In genomic region chr15:38213392-38213791, GRCh38 we compare ENCODE assay signal across 1 cellular context.
TF ChIP-seq lines count a peak whose summit lies in the region.

No MANE protein-coding gene starts in this region.

TF ChIP-seq in A549, 52 proteins besides CTCF, POLR2A, EP300 and RAD21 (continued from another document):
- TF ChIP-seq, protein P1, sequence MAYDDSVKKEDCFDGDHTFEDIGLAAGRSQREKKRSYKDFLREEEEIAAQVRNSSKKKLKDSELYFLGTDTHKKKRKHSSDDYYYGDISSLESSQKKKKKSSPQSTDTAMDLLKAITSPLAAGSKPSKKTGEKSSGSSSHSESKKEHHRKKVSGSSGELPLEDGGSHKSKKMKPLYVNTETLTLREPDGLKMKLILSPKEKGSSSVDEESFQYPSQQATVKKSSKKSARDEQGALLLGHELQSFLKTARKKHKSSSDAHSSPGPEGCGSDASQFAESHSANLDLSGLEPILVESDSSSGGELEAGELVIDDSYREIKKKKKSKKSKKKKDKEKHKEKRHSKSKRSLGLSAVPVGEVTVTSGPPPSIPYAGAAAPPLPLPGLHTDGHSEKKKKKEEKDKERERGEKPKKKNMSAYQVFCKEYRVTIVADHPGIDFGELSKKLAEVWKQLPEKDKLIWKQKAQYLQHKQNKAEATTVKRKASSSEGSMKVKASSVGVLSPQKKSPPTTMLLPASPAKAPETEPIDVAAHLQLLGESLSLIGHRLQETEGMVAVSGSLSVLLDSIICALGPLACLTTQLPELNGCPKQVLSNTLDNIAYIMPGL (CRISPR knock-in tag; IDR thresholded peaks at IDR 0.05; ENCODE audit: borderline replicate concordance), result no peak
- TF ChIP-seq MYC (IDR thresholded peaks at IDR 0.05; ENCODE audit: borderline replicate concordance, low read length) (no peak), CHD2 (IDR thresholded peaks at IDR 0.05; ENCODE audit: low read length, partially characterized antibody) (no peak), MAFK (IDR thresholded peaks at IDR 0.05; ENCODE audit: partially characterized antibody) (no peak), PHF8 (IDR thresholded peaks at IDR 0.05; ENCODE audit: borderline replicate concordance, low read depth) (no peak)
- TF ChIP-seq, protein P2, sequence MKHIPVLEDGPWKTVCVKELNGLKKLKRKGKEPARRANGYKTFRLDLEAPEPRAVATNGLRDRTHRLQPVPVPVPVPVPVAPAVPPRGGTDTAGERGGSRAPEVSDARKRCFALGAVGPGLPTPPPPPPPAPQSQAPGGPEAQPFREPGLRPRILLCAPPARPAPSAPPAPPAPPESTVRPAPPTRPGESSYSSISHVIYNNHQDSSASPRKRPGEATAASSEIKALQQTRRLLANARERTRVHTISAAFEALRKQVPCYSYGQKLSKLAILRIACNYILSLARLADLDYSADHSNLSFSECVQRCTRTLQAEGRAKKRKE (CRISPR knock-in tag; IDR thresholded peaks at IDR 0.05; ENCODE audit: low read depth), result no peak
- TF ChIP-seq, protein P3, sequence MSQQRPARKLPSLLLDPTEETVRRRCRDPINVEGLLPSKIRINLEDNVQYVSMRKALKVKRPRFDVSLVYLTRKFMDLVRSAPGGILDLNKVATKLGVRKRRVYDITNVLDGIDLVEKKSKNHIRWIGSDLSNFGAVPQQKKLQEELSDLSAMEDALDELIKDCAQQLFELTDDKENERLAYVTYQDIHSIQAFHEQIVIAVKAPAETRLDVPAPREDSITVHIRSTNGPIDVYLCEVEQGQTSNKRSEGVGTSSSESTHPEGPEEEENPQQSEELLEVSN (IDR thresholded peaks at IDR 0.05; ENCODE audit: borderline replicate concordance, low read depth), result no peak
TF ChIP-seq in A549: peak in this region for 0.
